In the genomic region with DNA sequence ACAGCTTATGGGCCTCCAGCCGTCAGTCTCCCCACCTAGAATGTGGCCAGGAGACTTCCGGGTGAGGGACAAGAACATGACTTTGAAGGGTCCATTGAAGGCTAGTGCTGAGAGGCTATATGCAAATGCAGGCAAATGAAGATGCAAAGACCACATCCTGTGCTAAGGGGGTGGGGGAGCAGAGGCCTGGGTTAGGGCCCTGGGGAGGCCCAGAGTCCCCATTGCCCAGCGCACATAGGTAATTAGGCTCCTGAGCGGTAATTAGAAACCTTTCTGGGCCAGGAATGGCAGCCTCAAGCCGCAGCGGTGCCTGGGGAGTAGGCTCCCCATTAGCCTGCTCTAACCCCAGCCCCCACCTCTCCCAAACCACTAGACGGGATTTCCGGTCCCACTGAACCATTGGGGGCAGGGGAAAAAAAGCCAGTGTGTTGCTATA, we compare ENCODE assay signal across 1 cellular context.
TF ChIP-seq lines count a peak whose summit lies in the region.

No MANE protein-coding gene starts in this region.

TF ChIP-seq in GM12878, 131 proteins besides CTCF, POLR2A, EP300 and RAD21 (continued from another document and continues in another):
- no peak for TF ChIP-seq NFXL1 (IDR thresholded peaks at IDR 0.05; ENCODE audit: borderline replicate concordance)
- no peak for TF ChIP-seq CREB1 (IDR thresholded peaks at IDR 0.05; ENCODE audit: low read depth)
- TF ChIP-seq WRNIP1 (IDR thresholded peaks at IDR 0.05; ENCODE audit: borderline replicate concordance, low read depth, low read length), result no peak
- no peak for TF ChIP-seq ZSCAN29 (IDR thresholded peaks at IDR 0.05)
- TF ChIP-seq RFX5 (IDR thresholded peaks at IDR 0.05; ENCODE audit: low read depth, low read length), result no peak; the same call in 1 of the 2 replicates
- TF ChIP-seq CREM (IDR thresholded peaks at IDR 0.05; ENCODE audit: low read depth), result no peak
- TF ChIP-seq GABPA (IDR thresholded peaks at IDR 0.05; ENCODE audit: low read depth), result no peak
- TF ChIP-seq MYC (IDR thresholded peaks at IDR 0.05; ENCODE audit: insufficient read depth, insufficient read length, insufficient replicate concordance, low read length, severe bottlenecking), result no peak
- no peak for TF ChIP-seq RBBP5 (conservative IDR thresholded peaks at IDR 0.05)
- no peak for TF ChIP-seq SIN3A (IDR thresholded peaks at IDR 0.05; ENCODE audit: low read depth, low read length)
- no peak for TF ChIP-seq RUNX3 (IDR thresholded peaks at IDR 0.05; ENCODE audit: low read length)
- TF ChIP-seq, protein P1, sequence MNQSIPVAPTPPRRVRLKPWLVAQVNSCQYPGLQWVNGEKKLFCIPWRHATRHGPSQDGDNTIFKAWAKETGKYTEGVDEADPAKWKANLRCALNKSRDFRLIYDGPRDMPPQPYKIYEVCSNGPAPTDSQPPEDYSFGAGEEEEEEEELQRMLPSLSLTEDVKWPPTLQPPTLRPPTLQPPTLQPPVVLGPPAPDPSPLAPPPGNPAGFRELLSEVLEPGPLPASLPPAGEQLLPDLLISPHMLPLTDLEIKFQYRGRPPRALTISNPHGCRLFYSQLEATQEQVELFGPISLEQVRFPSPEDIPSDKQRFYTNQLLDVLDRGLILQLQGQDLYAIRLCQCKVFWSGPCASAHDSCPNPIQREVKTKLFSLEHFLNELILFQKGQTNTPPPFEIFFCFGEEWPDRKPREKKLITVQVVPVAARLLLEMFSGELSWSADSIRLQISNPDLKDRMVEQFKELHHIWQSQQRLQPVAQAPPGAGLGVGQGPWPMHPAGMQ (IDR thresholded peaks at IDR 0.05; ENCODE audit: borderline replicate concordance), result no peak
- TF ChIP-seq DPF2 (IDR thresholded peaks at IDR 0.05), result peak; percentile 94
- TF ChIP-seq, protein P2, sequence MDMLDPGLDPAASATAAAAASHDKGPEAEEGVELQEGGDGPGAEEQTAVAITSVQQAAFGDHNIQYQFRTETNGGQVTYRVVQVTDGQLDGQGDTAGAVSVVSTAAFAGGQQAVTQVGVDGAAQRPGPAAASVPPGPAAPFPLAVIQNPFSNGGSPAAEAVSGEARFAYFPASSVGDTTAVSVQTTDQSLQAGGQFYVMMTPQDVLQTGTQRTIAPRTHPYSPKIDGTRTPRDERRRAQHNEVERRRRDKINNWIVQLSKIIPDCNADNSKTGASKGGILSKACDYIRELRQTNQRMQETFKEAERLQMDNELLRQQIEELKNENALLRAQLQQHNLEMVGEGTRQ (IDR thresholded peaks at IDR 0.05; ENCODE audit: borderline replicate concordance, low read depth, low read length), result no peak
- peak; percentile 84 for TF ChIP-seq PAX5 (IDR thresholded peaks at IDR 0.05; ENCODE audit: borderline replicate concordance, low read depth, low read length)
- TF ChIP-seq POU2F2 (IDR thresholded peaks at IDR 0.05; ENCODE audit: borderline replicate concordance, low read depth, low read length), result peak; percentile 100
- peak; percentile 45 for TF ChIP-seq HDAC6 (IDR thresholded peaks at IDR 0.05; ENCODE audit: unreplicated experiment)
- TF ChIP-seq RB1 (IDR thresholded peaks at IDR 0.05; ENCODE audit: borderline replicate concordance), result no peak; the same call in 1 of the 2 replicates
- TF ChIP-seq SMAD5 (IDR thresholded peaks at IDR 0.05; ENCODE audit: low read depth), result peak; percentile 91
- no peak for TF ChIP-seq NFYA (IDR thresholded peaks at IDR 0.05; ENCODE audit: borderline replicate concordance, low read depth, low read length)
- peak; percentile 58 for TF ChIP-seq ZNF217 (IDR thresholded peaks at IDR 0.05)
- TF ChIP-seq, protein P3, sequence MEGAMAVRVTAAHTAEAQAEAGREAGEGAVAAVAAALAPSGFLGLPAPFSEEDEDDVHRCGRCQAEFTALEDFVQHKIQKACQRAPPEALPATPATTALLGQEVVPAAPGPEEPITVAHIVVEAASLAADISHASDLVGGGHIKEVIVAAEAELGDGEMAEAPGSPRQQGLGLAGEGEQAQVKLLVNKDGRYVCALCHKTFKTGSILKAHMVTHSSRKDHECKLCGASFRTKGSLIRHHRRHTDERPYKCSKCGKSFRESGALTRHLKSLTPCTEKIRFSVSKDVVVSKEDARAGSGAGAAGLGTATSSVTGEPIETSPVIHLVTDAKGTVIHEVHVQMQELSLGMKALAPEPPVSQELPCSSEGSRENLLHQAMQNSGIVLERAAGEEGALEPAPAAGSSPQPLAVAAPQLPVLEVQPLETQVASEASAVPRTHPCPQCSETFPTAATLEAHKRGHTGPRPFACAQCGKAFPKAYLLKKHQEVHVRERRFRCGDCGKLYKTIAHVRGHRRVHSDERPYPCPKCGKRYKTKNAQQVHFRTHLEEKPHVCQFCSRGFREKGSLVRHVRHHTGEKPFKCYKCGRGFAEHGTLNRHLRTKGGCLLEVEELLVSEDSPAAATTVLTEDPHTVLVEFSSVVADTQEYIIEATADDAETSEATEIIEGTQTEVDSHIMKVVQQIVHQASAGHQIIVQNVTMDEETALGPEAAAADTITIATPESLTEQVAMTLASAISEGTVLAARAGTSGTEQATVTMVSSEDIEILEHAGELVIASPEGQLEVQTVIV (IDR thresholded peaks at IDR 0.05; ENCODE audit: borderline replicate concordance, partially characterized antibody), result peak; percentile 60
- TF ChIP-seq, protein P4, sequence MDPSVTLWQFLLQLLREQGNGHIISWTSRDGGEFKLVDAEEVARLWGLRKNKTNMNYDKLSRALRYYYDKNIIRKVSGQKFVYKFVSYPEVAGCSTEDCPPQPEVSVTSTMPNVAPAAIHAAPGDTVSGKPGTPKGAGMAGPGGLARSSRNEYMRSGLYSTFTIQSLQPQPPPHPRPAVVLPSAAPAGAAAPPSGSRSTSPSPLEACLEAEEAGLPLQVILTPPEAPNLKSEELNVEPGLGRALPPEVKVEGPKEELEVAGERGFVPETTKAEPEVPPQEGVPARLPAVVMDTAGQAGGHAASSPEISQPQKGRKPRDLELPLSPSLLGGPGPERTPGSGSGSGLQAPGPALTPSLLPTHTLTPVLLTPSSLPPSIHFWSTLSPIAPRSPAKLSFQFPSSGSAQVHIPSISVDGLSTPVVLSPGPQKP (IDR thresholded peaks at IDR 0.05; ENCODE audit: low read depth, low read length), result peak; percentile 32; the same call in 1 of the 2 replicates
- peak; percentile 71; the same call in 1 of the 2 replicates for TF ChIP-seq ATF7 (IDR thresholded peaks at IDR 0.05; ENCODE audit: low read depth)
- peak; percentile 83 for TF ChIP-seq GATAD2B (conservative IDR thresholded peaks at IDR 0.05; ENCODE audit: low read depth)
- no peak for TF ChIP-seq RELA (IDR thresholded peaks at IDR 0.05; ENCODE audit: borderline replicate concordance, partially characterized antibody)
- no peak for TF ChIP-seq JUNB (IDR thresholded peaks at IDR 0.05)
- no peak for TF ChIP-seq MTA3 (IDR thresholded peaks at IDR 0.05; ENCODE audit: borderline replicate concordance, low read length)
- TF ChIP-seq SREBF2 (IDR thresholded peaks at IDR 0.05; ENCODE audit: low read length), result no peak
- TF ChIP-seq MEF2B (IDR thresholded peaks at IDR 0.05; ENCODE audit: partially characterized antibody, poor library complexity, severe bottlenecking), result peak; percentile 99
- TF ChIP-seq NR2F1 (conservative IDR thresholded peaks at IDR 0.05), result peak; percentile 98
- TF ChIP-seq CHD1 (IDR thresholded peaks at IDR 0.05; ENCODE audit: low read depth, low read length), result no peak
- peak in 1 of 2 experiments; percentile 45; a peak in 1 of 4 replicates for TF ChIP-seq ETV6 (conservative IDR thresholded peaks at IDR 0.05 in 1 of 2, IDR thresholded peaks at IDR 0.05 in 1 of 2; ENCODE audit: borderline replicate concordance in 1 of 2, low read depth in 1 of 2)
- TF ChIP-seq SMARCA5 (IDR thresholded peaks at IDR 0.05), result no peak
- TF ChIP-seq, protein P5, sequence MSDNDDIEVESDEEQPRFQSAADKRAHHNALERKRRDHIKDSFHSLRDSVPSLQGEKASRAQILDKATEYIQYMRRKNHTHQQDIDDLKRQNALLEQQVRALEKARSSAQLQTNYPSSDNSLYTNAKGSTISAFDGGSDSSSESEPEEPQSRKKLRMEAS (IDR thresholded peaks at IDR 0.05; ENCODE audit: low read depth, low read length), result peak; percentile 30; the same call in 1 of the 2 replicates
- no peak for TF ChIP-seq CHD4 (IDR thresholded peaks at IDR 0.05)
- TF ChIP-seq, protein P6, sequence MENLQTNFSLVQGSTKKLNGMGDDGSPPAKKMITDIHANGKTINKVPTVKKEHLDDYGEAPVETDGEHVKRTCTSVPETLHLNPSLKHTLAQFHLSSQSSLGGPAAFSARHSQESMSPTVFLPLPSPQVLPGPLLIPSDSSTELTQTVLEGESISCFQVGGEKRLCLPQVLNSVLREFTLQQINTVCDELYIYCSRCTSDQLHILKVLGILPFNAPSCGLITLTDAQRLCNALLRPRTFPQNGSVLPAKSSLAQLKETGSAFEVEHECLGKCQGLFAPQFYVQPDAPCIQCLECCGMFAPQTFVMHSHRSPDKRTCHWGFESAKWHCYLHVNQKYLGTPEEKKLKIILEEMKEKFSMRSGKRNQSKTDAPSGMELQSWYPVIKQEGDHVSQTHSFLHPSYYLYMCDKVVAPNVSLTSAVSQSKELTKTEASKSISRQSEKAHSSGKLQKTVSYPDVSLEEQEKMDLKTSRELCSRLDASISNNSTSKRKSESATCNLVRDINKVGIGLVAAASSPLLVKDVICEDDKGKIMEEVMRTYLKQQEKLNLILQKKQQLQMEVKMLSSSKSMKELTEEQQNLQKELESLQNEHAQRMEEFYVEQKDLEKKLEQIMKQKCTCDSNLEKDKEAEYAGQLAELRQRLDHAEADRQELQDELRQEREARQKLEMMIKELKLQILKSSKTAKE (IDR thresholded peaks at IDR 0.05; ENCODE audit: low read depth, poor library complexity, severe bottlenecking), result peak; percentile 88
- no peak; the same call in 1 of the 2 replicates for TF ChIP-seq ASH2L (IDR thresholded peaks at IDR 0.05; ENCODE audit: borderline replicate concordance, low read depth)
- TF ChIP-seq, protein P7, sequence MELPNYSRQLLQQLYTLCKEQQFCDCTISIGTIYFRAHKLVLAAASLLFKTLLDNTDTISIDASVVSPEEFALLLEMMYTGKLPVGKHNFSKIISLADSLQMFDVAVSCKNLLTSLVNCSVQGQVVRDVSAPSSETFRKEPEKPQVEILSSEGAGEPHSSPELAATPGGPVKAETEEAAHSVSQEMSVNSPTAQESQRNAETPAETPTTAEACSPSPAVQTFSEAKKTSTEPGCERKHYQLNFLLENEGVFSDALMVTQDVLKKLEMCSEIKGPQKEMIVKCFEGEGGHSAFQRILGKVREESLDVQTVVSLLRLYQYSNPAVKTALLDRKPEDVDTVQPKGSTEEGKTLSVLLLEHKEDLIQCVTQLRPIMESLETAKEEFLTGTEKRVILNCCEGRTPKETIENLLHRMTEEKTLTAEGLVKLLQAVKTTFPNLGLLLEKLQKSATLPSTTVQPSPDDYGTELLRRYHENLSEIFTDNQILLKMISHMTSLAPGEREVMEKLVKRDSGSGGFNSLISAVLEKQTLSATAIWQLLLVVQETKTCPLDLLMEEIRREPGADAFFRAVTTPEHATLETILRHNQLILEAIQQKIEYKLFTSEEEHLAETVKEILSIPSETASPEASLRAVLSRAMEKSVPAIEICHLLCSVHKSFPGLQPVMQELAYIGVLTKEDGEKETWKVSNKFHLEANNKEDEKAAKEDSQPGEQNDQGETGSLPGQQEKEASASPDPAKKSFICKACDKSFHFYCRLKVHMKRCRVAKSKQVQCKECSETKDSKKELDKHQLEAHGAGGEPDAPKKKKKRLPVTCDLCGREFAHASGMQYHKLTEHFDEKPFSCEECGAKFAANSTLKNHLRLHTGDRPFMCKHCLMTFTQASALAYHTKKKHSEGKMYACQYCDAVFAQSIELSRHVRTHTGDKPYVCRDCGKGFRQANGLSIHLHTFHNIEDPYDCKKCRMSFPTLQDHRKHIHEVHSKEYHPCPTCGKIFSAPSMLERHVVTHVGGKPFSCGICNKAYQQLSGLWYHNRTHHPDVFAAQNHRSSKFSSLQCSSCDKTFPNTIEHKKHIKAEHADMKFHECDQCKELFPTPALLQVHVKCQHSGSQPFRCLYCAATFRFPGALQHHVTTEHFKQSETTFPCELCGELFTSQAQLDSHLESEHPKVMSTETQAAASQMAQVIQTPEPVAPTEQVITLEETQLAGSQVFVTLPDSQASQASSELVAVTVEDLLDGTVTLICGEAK (IDR thresholded peaks at IDR 0.05; ENCODE audit: borderline replicate concordance), result 0 out of 2 replicates have a peak, but pooled peaks have one; percentile 41
- peak; percentile 91 for TF ChIP-seq POLR2AphosphoS5 (IDR thresholded peaks at IDR 0.05; ENCODE audit: low read length)
- TF ChIP-seq, protein P8, sequence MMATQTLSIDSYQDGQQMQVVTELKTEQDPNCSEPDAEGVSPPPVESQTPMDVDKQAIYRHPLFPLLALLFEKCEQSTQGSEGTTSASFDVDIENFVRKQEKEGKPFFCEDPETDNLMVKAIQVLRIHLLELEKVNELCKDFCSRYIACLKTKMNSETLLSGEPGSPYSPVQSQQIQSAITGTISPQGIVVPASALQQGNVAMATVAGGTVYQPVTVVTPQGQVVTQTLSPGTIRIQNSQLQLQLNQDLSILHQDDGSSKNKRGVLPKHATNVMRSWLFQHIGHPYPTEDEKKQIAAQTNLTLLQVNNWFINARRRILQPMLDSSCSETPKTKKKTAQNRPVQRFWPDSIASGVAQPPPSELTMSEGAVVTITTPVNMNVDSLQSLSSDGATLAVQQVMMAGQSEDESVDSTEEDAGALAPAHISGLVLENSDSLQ (IDR thresholded peaks at IDR 0.05), result peak; percentile 60; the same call in 1 of the 2 replicates
- TF ChIP-seq YY1 (IDR thresholded peaks at IDR 0.05; ENCODE audit: low read depth, low read length), result peak; percentile 82
- peak; percentile 68 to 86 for TF ChIP-seq BHLHE40 (IDR thresholded peaks at IDR 0.05; ENCODE audit: borderline replicate concordance in 1 of 2, low read depth in 2 of 2, low read length in 1 of 2)
- no peak for TF ChIP-seq IRF4 (IDR thresholded peaks at IDR 0.05; ENCODE audit: low read depth, low read length)
- no peak for TF ChIP-seq CBX3 (IDR thresholded peaks at IDR 0.05; ENCODE audit: borderline replicate concordance, low read depth)
- peak; percentile 71; the same call in 1 of the 2 replicates for TF ChIP-seq BACH1 (IDR thresholded peaks at IDR 0.05; ENCODE audit: borderline replicate concordance)
- peak; percentile 39 for TF ChIP-seq NR2C1 (IDR thresholded peaks at IDR 0.05)
- no peak for TF ChIP-seq ZNF274 (IDR thresholded peaks at IDR 0.05; ENCODE audit: insufficient read depth, insufficient read length)
